In the genomic region with DNA sequence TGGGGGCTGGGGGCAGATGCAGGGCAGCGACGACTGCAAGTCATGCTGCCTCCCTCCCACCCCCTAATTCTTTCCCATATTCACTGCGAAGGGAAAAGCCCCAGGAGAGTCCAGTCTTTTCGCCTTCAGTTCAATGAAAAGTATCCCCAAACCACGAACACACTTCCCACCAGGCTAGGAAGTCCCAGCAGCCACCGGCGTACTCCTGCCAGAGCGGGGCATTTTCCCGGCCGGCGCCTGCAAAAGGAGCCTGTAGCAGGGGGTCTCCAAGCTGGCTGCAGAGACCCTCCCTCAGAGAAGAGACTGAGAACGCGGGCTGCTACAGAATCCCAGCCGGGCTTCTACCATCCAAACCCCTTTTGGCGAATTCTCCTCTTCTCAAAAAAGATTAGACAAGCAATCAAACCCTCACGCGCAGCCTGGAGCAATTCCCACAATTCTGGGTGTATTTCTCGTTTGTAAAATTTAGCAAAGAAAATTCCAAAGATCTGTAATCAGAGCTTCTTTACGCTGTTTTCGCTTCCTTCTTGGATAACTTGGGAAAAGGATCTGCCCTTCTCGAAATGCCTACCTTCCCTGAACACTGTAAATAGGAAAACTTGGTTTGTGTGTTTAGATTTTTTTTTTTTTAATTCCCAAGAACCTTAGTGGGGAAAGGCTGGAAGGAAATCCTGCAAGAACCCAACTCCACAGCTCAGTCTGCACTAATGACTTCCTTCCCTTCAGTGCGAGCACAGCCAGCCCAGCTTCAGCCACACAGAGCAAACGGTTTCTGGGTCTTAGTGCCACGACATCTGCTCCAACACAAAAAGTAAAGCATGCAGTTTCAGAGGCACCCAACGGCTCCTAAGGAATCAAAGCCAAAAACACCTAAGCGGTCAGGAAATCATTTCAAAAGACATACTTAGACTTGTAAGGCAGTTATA, we compare ENCODE assay signal across 8 cellular contexts.
DNase-seq lines count a peak whose midpoint lies in the region; ATAC-seq, FAIRE-seq and TF ChIP-seq lines count a peak whose summit lies in the region.

No MANE protein-coding gene starts in this region.

- H3K9me3 ChIP-seq in liver (ENCODE audit: control insufficient read depth in 4 of 4, low read length in 3 of 4) (no peaks in the 10 kb centered on the region), SJCRH30 (replicated peaks) (no peaks in the 10 kb centered on the region)

- H3K4me1 ChIP-seq in liver (ENCODE audit: control insufficient read depth in 4 of 4, insufficient read depth in 4 of 4, low read length in 3 of 4), result peaks cover 5 to 32% (median 18%) of the 10 kb centered on the region in 4 donors
- peaks cover 2% of the 10 kb centered on the region for H3K4me1 ChIP-seq in SJCRH30

- DNase-seq in AG08396 (ENCODE audit: low spot score) (peak; percentile 73), HTR-8/SVneo (ENCODE audit: insufficient read length, low spot score) (peak; percentile 46), endothelial cell (ENCODE audit: low spot score) (peak; percentile 54), SJCRH30 (no peak)
- DNase-seq in activated CD4-positive, alpha-beta T cell treated with anti-CD3 and anti-CD28 coated beads for 48 hours, result peak; percentile 38
- DNase-seq in stimulated activated CD8-positive, alpha-beta memory T cell treated with anti-CD3 and anti-CD28 coated beads, Interleukin-4, amount 100 ng/mL, for 48 hours, result peak; percentile 28

- no peak for FAIRE-seq in HTR-8/SVneo (lab: Jason Lieb, UNC)

- no peak for ATAC-seq in GM21825 (IDR thresholded peaks at IDR 0.05; ENCODE audit: unreplicated experiment)

- H3K9me3 Mint-ChIP-seq in endothelial cell (ENCODE audit: unreplicated experiment), result no peaks in the 10 kb centered on the region

- H3K36me3 ChIP-seq in liver (ENCODE audit: control insufficient read depth in 4 of 4, insufficient read depth in 3 of 4, low read depth in 1 of 4, low read length in 3 of 4) (no peaks in the 10 kb centered on the region), SJCRH30 (no peaks in the 10 kb centered on the region)

- H3K27me3 ChIP-seq in liver (ENCODE audit: control insufficient read depth in 4 of 4, insufficient read depth in 4 of 4, low read length in 3 of 4) (no peaks in the 10 kb centered on the region), SJCRH30 (no peaks in the 10 kb centered on the region)

- peak overlapping the region; percentile 20 to 76 for H3K27ac ChIP-seq in liver (ENCODE audit: low read depth in 1 of 2, low read length in 2 of 2)
- H3K27ac ChIP-seq in SJCRH30, result no peak overlapping the region

- H3K4me3 ChIP-seq in liver (ENCODE audit: low read depth in 1 of 3, low read length in 3 of 3) (peak overlapping the region; percentile 59 to 77 (median 72)), SJCRH30 (no peak overlapping the region)

- WGBS in liver, result 4% methylated on average over 26 of the region's 26 CpGs

- H3K4me1 Mint-ChIP-seq in endothelial cell (ENCODE audit: unreplicated experiment), result peaks cover 35% of the 10 kb centered on the region

- peak overlapping the region; percentile 94 for H3K4me3 Mint-ChIP-seq in endothelial cell (ENCODE audit: unreplicated experiment)

- peak; percentile 39 to 71 for TF ChIP-seq RAD21 in liver (IDR thresholded peaks at IDR 0.05)

- TF ChIP-seq CTCF in endothelial cell (IDR thresholded peaks at IDR 0.05; ENCODE audit: unreplicated experiment) (no peak), liver (IDR thresholded peaks at IDR 0.05; ENCODE audit: low read depth, low read length, missing input control) (no peak)

- peak overlapping the region; percentile 93 for H3K27ac Mint-ChIP-seq in endothelial cell (ENCODE audit: unreplicated experiment)

- peak overlapping the region; percentile 78 to 84 for H3K9ac ChIP-seq in liver (ENCODE audit: low read depth in 1 of 2, low read length in 2 of 2)

- no peaks in the 10 kb centered on the region for H3K36me3 Mint-ChIP-seq in endothelial cell (ENCODE audit: low read depth, unreplicated experiment)

- H3K27me3 Mint-ChIP-seq in endothelial cell (ENCODE audit: unreplicated experiment), result peaks cover 5% of the 10 kb centered on the region

TF ChIP-seq in liver, 16 proteins besides CTCF, POLR2A, EP300 and RAD21:
- TF ChIP-seq, protein P1, sequence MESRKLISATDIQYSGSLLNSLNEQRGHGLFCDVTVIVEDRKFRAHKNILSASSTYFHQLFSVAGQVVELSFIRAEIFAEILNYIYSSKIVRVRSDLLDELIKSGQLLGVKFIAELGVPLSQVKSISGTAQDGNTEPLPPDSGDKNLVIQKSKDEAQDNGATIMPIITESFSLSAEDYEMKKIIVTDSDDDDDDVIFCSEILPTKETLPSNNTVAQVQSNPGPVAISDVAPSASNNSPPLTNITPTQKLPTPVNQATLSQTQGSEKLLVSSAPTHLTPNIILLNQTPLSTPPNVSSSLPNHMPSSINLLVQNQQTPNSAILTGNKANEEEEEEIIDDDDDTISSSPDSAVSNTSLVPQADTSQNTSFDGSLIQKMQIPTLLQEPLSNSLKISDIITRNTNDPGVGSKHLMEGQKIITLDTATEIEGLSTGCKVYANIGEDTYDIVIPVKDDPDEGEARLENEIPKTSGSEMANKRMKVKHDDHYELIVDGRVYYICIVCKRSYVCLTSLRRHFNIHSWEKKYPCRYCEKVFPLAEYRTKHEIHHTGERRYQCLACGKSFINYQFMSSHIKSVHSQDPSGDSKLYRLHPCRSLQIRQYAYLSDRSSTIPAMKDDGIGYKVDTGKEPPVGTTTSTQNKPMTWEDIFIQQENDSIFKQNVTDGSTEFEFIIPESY (IDR thresholded peaks at IDR 0.05), result no peak
- TF ChIP-seq TAF1 (conservative IDR thresholded peaks at IDR 0.05) (peak; percentile 96), SP1 (IDR thresholded peaks at IDR 0.05) (peak; percentile 38), HNF4A (conservative IDR thresholded peaks at IDR 0.05) (peak; percentile 4 to 16), RXRA (IDR thresholded peaks at IDR 0.05) (peak in 1 of 2 donors; percentile 7), NR2F2 (IDR thresholded peaks at IDR 0.05) (no peak), JUND (IDR thresholded peaks at IDR 0.05) (no peak)
- TF ChIP-seq, protein P2, sequence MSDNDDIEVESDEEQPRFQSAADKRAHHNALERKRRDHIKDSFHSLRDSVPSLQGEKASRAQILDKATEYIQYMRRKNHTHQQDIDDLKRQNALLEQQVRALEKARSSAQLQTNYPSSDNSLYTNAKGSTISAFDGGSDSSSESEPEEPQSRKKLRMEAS (IDR thresholded peaks at IDR 0.05), result peak; percentile 52

Comparison
In these comparisons a context has a peak if more than half of its experiments do, and no peak if none do; other contexts are left out.
1. DNase-seq: peak in AG08396 (single experiment), HTR-8/SVneo (single experiment), activated CD4-positive, alpha-beta T cell treated with anti-CD3 and anti-CD28 coated beads for 48 hours (single experiment), endothelial cell (single experiment) and stimulated activated CD8-positive, alpha-beta memory T cell treated with anti-CD3 and anti-CD28 coated beads, Interleukin-4, amount 100 ng/mL, for 48 hours (single experiment); none in SJCRH30 (0 of 2).